8 cellular contexts compared by ENCODE assay signal in the genomic region with DNA sequence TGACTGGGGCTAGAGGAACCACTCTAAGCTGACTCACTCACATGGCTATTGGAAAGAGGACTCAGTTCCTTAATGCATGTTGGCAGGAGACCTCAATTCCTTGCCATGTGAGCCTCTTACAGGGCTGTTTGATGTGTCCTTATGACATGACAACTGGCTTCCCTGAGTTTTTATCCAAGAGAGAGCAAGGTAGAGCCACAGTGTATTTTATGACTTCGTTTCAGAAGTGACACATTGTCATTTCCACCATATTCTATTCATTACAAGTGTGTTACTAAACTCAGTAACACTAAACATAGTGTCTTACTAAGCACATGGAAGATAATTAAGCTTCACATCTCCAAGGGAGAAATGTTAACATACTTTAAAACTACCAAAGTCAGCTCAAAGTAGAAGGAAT.
"Had no signal": no experiment of that assay in that cellular context is flagged by ENCODE, and none has a peak within 500 bp of the region (broad histone marks: within the 10 kb centered on the region; RNA-seq: fewer than 3 reads in every experiment).

No MANE protein-coding gene starts in this region.

- ATAC-seq: GM23338, HCT116 had no signal

- H3K9me3 Mint-ChIP-seq: HFFc6 had no signal

- H3K27ac Mint-ChIP-seq: GM23338, H9, HFFc6 had no signal

- DNase-seq: GM23248, GOT3, H7, H9, HCEC 1CT, HFFc6 had no signal

- H3K4me3 Mint-ChIP-seq: GM23338, H9, HFFc6 had no signal

- H3K4me1 Mint-ChIP-seq: GM23338 had no signal
